ENCODE assay signal across 9 cellular contexts in genomic region chr19:13396256-13397080, GRCh38.
A peak's percentile ranks its signal among the peaks of the same experiment; 100 is the strongest.
DNase-seq lines count a peak whose midpoint lies in the region; FAIRE-seq and TF ChIP-seq lines count a peak whose summit lies in the region.
"Had no signal": no experiment of that assay in that cellular context is flagged by ENCODE, and none has a peak within 500 bp of the region (broad histone marks: within the 10 kb centered on the region; RNA-seq: fewer than 3 reads in every experiment).

No MANE protein-coding gene starts in this region.

- TF ChIP-seq CTCF in colonic mucosa (IDR thresholded peaks at IDR 0.05) = no peak

- H3K4me1 ChIP-seq in colonic mucosa (no peaks in the 10 kb centered on the region), mesenchymal stem cell (ENCODE audit: control insufficient read depth, insufficient read depth, low read depth, low read length) (peaks cover 10% of the 10 kb centered on the region)

- H4K8ac ChIP-seq in mesenchymal stem cell (ENCODE audit: low read length) = no peak overlapping the region

- peaks cover 6% of the 10 kb centered on the region for H3K27me3 ChIP-seq in colonic mucosa
- no peaks in the 10 kb centered on the region for H3K27me3 ChIP-seq in mesenchymal stem cell (ENCODE audit: control insufficient read depth in 1 of 2, insufficient read depth in 1 of 2, low read length in 2 of 2)

- DNase-seq in DMS114 treated with DMSO at 0.1 percent for 48 hours (lab: John Stamatoyannopoulos, UW; ENCODE audit: unreplicated experiment) = peak; percentile 29
- DNase-seq in MV-4-11 (lab: John Stamatoyannopoulos, UW) = peak; percentile 19
- peak; percentile 22 for DNase-seq in colonic mucosa
- peak; percentile 39 for DNase-seq in mesenchymal stem cell
- no peak for DNase-seq in GM12892 (ENCODE audit: insufficient read length)
- no peak for DNase-seq in activated naive CD4-positive, alpha-beta T cell (lab: John Stamatoyannopoulos, UW)
- no peak for DNase-seq in NK-92 treated with Interleukin-12 subunit alpha and Interleukin-12 subunit beta, amount 100 ng/mL, for 24 hours (lab: John Stamatoyannopoulos, UW)
- DNase-seq in NCI-H526 treated with DMSO at 0.1 percent for 48 hours (lab: John Stamatoyannopoulos, UW) = no peak

- H4K91ac ChIP-seq in mesenchymal stem cell (ENCODE audit: low read length) = no peak overlapping the region

- H2BK5ac ChIP-seq in mesenchymal stem cell (ENCODE audit: low read depth, low read length, poor library complexity, severe bottlenecking) = no peak overlapping the region

- no peak overlapping the region for H2AK5ac ChIP-seq in mesenchymal stem cell (ENCODE audit: low read length, severe bottlenecking)

- H3K4me2 ChIP-seq in mesenchymal stem cell (ENCODE audit: low read length, poor library complexity, severe bottlenecking) = no peak overlapping the region

- FAIRE-seq in GM12892 (lab: Jason Lieb, UNC) = no peak

- no peak for TF ChIP-seq POLR2A in GM12892 (IDR thresholded peaks at IDR 0.05; ENCODE audit: low read depth, low read length)

- H3K27ac ChIP-seq in colonic mucosa = no peak overlapping the region
- no peak overlapping the region for H3K27ac ChIP-seq in mesenchymal stem cell (ENCODE audit: low read length, poor library complexity, severe bottlenecking)
- H3K27ac ChIP-seq: HL-60 had no signal

- H3K4me3 ChIP-seq in colonic mucosa (no peak overlapping the region), mesenchymal stem cell (ENCODE audit: insufficient read depth in 1 of 2, low read depth in 1 of 2, low read length in 2 of 2) (peak overlapping the region in 1 of 2 experiments; percentile 35)

- H3K14ac ChIP-seq in mesenchymal stem cell (ENCODE audit: low read length in 2 of 2) = no peak overlapping the region

- intact Hi-C loops in colonic mucosa (cut with DNase I) = no loop called here

- H3K79me1 ChIP-seq in mesenchymal stem cell (replicated peaks; ENCODE audit: low read length, poor library complexity, severe bottlenecking) = no peaks in the 10 kb centered on the region

- H2AFZ ChIP-seq in mesenchymal stem cell (ENCODE audit: low read depth, low read length) = no peak overlapping the region

- H3K36me3 ChIP-seq in colonic mucosa (no peaks in the 10 kb centered on the region), mesenchymal stem cell (ENCODE audit: control insufficient read depth in 1 of 2, insufficient read depth in 2 of 2, low read depth in 1 of 2, low read length in 2 of 2) (peaks cover 0 to 7% of the 10 kb centered on the region in 2 experiments)

- no peak overlapping the region for H3K9ac ChIP-seq in colonic mucosa (ENCODE audit: low read depth in 2 of 2, low read length in 2 of 2)
- peak overlapping the region; percentile 33 for H3K9ac ChIP-seq in mesenchymal stem cell (ENCODE audit: low read length)

- WGBS in mesenchymal stem cell = 38% methylated on average over 18 of the region's 18 CpGs

- no peak overlapping the region for H2BK15ac ChIP-seq in mesenchymal stem cell (ENCODE audit: low read depth, poor library complexity, severe bottlenecking)

- H3K23ac ChIP-seq in mesenchymal stem cell (ENCODE audit: low read length in 2 of 2) = no peak overlapping the region

- no peak overlapping the region for H2BK12ac ChIP-seq in mesenchymal stem cell (ENCODE audit: low read length in 2 of 2)

- H3K18ac ChIP-seq in mesenchymal stem cell (ENCODE audit: low read depth in 1 of 2, low read length in 2 of 2) = no peak overlapping the region

- H2BK120ac ChIP-seq in mesenchymal stem cell (ENCODE audit: low read depth, low read length) = no peak overlapping the region

- no peak overlapping the region for H3K4ac ChIP-seq in mesenchymal stem cell (ENCODE audit: low read depth in 1 of 2, low read length in 2 of 2)

- H3K9me3 ChIP-seq in colonic mucosa (no peaks in the 10 kb centered on the region), mesenchymal stem cell (ENCODE audit: control insufficient read depth, low read length) (peaks cover 2% of the 10 kb centered on the region)

Comparison
In these comparisons a context has a peak if more than half of its experiments do, and no peak if none do; other contexts are left out.
1. DNase-seq: peak in DMS114 treated with DMSO at 0.1 percent for 48 hours (single experiment), MV-4-11 (single experiment), colonic mucosa (single experiment) and mesenchymal stem cell (single experiment); none in GM12892 (single experiment), activated naive CD4-positive, alpha-beta T cell (0 of 4), NK-92 treated with Interleukin-12 subunit alpha and Interleukin-12 subunit beta, amount 100 ng/mL, for 24 hours (single experiment) and NCI-H526 treated with DMSO at 0.1 percent for 48 hours (single experiment).